9 cellular contexts compared by ENCODE assay signal in the genomic region with DNA sequence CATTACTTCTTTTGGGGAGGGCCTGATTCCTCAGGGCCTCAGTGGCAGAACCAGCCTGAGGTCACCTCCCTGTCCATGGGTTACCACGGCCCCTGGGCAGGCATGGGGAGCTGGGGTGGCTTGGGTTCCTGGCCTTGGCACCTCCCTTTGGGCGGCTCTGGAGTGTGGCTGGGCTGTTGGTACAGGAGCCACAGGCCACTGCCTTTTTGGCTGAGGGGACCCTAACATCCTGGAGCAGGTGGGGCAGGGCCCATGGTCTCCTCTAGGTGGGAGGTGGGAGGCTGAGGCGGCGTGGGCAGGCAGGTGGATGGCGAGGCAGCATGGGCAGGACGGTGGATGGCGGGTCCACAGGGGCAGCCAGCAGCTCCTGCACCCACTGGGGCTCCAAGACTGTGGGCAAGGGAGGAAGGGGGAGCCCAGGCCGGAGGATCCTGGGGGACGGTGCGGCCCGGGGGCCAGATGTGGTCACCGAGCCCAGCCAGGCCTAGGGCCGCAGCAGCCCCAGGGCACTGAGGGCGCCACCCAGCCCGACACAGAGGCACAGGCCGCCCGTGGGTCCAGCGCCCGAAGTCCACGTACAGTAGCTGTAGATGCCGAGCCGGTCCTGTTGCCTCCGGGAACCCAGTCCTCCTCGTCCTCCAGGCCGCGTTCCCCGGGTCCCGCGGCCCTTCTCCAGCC. TPM values are rescaled to one million over a fixed set of nuclear protein-coding genes. Genes with fewer than 3 reads are reported as not detected.
"Had no signal": no experiment of that assay in that cellular context is flagged by ENCODE, and none has a peak within 500 bp of the region (broad histone marks: within the 10 kb centered on the region; RNA-seq: fewer than 3 reads in every experiment).

No MANE protein-coding gene starts in this region.

- DNase-seq: GDM1, GF-D8 had no signal

- H3K4me3 ChIP-seq: GM12878 had no signal

- FAIRE-seq: G401.6, GM12878, GM12891, GM12892, GM18507, GM19239 had no signal

RNA-seq across cellular contexts. Expression of gene SYCE1, which starts 2.4 kb away (rescaled TPM):
- total RNA-seq: G401, GM12878 had no signal
- polyA plus RNA-seq: GM12878 had no signal

RNA-seq across cellular contexts. Expression of gene FRG2B, which starts 58.8 kb away (rescaled TPM):
- total RNA-seq: G401, GM12878 had no signal
- polyA plus RNA-seq: GM12878 had no signal
